Comparison of ENCODE assay signal across 8 cellular contexts in the genomic region with DNA sequence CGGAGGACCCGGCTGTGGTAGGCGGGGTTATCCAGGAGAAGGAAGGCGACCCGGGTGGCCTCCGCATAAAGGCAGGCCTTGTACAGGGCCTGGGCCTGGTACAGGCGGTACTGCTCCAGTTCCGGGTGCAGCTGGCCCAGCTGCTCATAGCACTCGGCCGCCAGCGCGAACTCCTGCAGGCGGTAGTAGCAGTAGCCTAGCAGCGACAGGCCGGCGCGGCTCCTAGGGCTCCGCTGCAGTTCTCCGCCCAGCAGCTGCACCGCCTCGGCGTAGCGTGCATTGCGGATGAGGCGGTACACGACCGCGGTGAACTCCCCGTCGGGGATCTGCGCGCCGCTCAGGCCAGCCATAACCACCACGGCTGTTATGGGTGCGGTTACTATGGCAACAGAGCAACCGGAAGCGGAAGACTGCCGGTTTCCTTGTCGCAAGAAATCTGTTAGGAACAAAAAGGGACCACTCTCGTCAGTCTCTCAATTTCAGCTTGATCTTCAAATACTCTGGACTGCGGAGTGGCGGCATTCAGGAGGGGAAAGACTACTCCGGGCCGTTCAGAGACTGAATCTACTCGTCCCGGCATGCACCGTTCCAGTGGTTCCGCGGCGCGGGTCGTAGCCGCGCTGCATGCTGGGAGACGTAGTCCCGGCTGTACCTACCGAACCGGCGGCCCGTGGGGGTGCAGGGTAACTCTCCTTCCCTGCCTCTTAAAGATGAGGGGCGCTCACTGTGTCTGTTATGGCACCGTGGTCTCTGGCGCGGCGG.
DNase-seq lines count a peak whose midpoint lies in the region; ATAC-seq, FAIRE-seq and TF ChIP-seq lines count a peak whose summit lies in the region.

No MANE protein-coding gene starts in this region.

- H3K27ac ChIP-seq in astrocyte (ENCODE audit: low read depth, low read length) (peak overlapping the region; percentile 100), uterus (peak overlapping the region; percentile 93 to 95)

- peaks cover 2% of the 10 kb centered on the region for H3K4me1 ChIP-seq in astrocyte (ENCODE audit: insufficient read depth, low read length)
- no peaks in the 10 kb centered on the region for H3K4me1 ChIP-seq in uterus

- H2AFZ ChIP-seq in astrocyte (ENCODE audit: low read depth, low read length): peak overlapping the region; percentile 96

- peak overlapping the region; percentile 99 for H3K4me3 Mint-ChIP-seq in astrocyte (ENCODE audit: unreplicated experiment)

- peak overlapping the region; percentile 100 for H3K27ac Mint-ChIP-seq in astrocyte (ENCODE audit: unreplicated experiment)

- ATAC-seq in GM18508 (IDR thresholded peaks at IDR 0.05; ENCODE audit: insufficient read depth, unreplicated experiment): peak; percentile 81
- peak; percentile 97 for ATAC-seq in HG02970 (IDR thresholded peaks at IDR 0.05; ENCODE audit: low FRiP score, unreplicated experiment)

- peaks cover 2% of the 10 kb centered on the region for H3K4me1 Mint-ChIP-seq in astrocyte (ENCODE audit: low read depth, unreplicated experiment)

- H3K79me2 ChIP-seq in astrocyte (ENCODE audit: insufficient read depth, low read length): no peaks in the 10 kb centered on the region

- no peak for FAIRE-seq in astrocyte (lab: Jason Lieb, UNC)

- H3K9me3 ChIP-seq in astrocyte (ENCODE audit: insufficient read depth, low read depth, low read length) (no peaks in the 10 kb centered on the region), uterus (no peaks in the 10 kb centered on the region)

- no peaks in the 10 kb centered on the region for H4K20me1 ChIP-seq in astrocyte (ENCODE audit: insufficient read depth, low read length)

- no peaks in the 10 kb centered on the region for H3K27me3 Mint-ChIP-seq in astrocyte (ENCODE audit: low read depth, unreplicated experiment)

- TF ChIP-seq CTCF in astrocyte (IDR thresholded peaks at IDR 0.05; ENCODE audit: insufficient read depth, low read depth, low read length) (no peak), uterus (IDR thresholded peaks at IDR 0.05) (peak in 1 of 4 experiments; percentile 10)

- no peaks in the 10 kb centered on the region for H3K27me3 ChIP-seq in astrocyte (ENCODE audit: insufficient read depth, low read length)
- H3K27me3 ChIP-seq in uterus: no peaks in the 10 kb centered on the region

- DNase-seq in NCI-H187 treated with DMSO at 0.1 percent for 48 hours (lab: John Stamatoyannopoulos, UW) (peak; percentile 52), T-helper 22 cell (ENCODE audit: low read depth) (peak; percentile 85), astrocyte (ENCODE audit: low read depth) (peak; percentile 82), hepatic stellate cell (ENCODE audit: low spot score) (peak; percentile 85), putamen (ENCODE audit: low spot score) (peak; percentile 89), uterus (peak; percentile 83 to 84)

- H3K36me3 Mint-ChIP-seq in astrocyte (ENCODE audit: low read depth, unreplicated experiment): peaks cover 2% of the 10 kb centered on the region

- H3K9ac ChIP-seq in astrocyte (ENCODE audit: low read length): peak overlapping the region; percentile 99

- intact Hi-C loops in uterus (cut with DNase I; ENCODE audit: low total_unique reads): no loop called here

- no peaks in the 10 kb centered on the region for H3K36me3 ChIP-seq in astrocyte (ENCODE audit: insufficient read depth, low read length)
- no peaks in the 10 kb centered on the region for H3K36me3 ChIP-seq in uterus

- peak overlapping the region; percentile 84 for H3K4me2 ChIP-seq in astrocyte (ENCODE audit: low read length)

- H3K4me3 ChIP-seq in astrocyte (ENCODE audit: insufficient read depth, low read depth, low read length): peak overlapping the region; percentile 82
- H3K4me3 ChIP-seq in uterus: peak overlapping the region; percentile 90 to 95

- peaks cover 5% of the 10 kb centered on the region for H3K9me3 Mint-ChIP-seq in astrocyte (ENCODE audit: unreplicated experiment)

- peak; percentile 32 to 36 for TF ChIP-seq POLR2A in uterus (IDR thresholded peaks at IDR 0.05)

Comparison
In these comparisons a context has a peak if more than half of its experiments do, and no peak if none do; other contexts are left out.
1. Peak in every context shown above with its lines: DNase-seq, ATAC-seq, H3K4me3 ChIP-seq and H3K27ac ChIP-seq.